8 cellular contexts compared by ENCODE assay signal in the genomic region with DNA sequence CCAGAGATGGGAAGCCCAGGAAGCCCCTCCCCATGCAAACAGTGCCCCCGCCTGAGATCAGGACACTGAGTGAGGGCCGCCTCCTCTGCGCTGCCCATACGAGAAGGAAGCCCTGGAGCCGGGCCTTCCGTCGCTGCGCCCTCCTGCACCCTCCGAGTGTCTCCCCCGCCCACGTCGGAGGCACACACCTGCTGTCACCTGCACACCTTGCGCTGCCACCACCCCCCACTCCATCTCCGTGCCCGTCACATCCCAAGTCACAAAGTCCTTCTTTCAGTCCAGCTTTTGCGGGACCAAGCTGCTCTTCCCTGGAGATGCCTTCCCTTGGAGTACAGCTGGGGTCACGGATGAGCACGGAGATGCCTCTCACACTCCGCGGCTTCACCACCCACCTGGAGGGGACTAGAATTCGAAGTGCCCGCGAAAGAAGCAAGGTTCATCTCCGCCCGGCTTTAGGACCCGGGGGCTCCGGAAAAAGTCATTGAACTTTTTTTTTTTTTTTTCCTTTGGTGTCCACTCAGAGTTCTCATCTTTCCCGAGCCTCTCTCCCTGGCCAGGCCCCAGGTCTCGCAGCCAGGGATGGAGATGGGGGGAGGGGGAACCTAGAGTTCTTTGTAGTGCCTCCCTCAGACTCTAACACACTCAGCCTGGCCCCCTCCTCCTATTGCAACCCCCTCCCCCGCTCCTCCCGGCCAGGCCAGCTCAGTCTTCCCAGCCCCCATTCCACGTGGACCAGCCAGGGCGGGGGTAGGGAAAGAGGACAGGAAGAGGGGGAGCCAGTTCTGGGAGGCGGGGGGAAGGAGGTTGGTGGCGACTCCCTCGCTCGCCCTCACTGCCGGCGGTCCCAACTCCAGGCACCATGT. TPM values are rescaled to one million over a fixed set of nuclear protein-coding genes. Genes with fewer than 3 reads are reported as not detected.
DNase-seq lines count a peak whose midpoint lies in the region; ATAC-seq, FAIRE-seq and TF ChIP-seq lines count a peak whose summit lies in the region.
"Had no signal": no experiment of that assay in that cellular context is flagged by ENCODE, and none has a peak within 500 bp of the region (broad histone marks: within the 10 kb centered on the region; RNA-seq: fewer than 3 reads in every experiment).

Gene FKBP10, plus strand, starts transcription at position 829 of the 863 bp plus-strand sequence. Its CDS starts 31 bp downstream, at position 860.

- no peak for TF ChIP-seq POLR2A in GM12891 (IDR thresholded peaks at IDR 0.05; ENCODE audit: low read depth, low read length)

- H3K4me3 ChIP-seq in LNCaP clone FGC (ENCODE audit: low read depth, low read length): peak within 1 kb of the TSS; percentile 68
- H3K4me3 ChIP-seq in skeletal muscle cell (ENCODE audit: low read depth, low read length): peak within 1 kb of the TSS; percentile 62

- no peak for ATAC-seq in GM18907 (IDR thresholded peaks at IDR 0.05; ENCODE audit: unreplicated experiment)

- DNase-seq in GM12891 (ENCODE audit: insufficient read length, low spot score) (peak; percentile 59), LNCaP clone FGC (ENCODE audit: low read depth) (peak; percentile 39), T-helper 9 cell (peak; percentile 27), iPS-NIHi7 (ENCODE audit: extremely low spot score) (peak; percentile 92), skeletal muscle cell (ENCODE audit: low read depth) (peak; percentile 78)
- DNase-seq in central memory CD4-positive, alpha-beta T cell: peak; percentile 43

- no peak for TF ChIP-seq CTCF in LNCaP clone FGC (IDR thresholded peaks at IDR 0.05; ENCODE audit: control insufficient read depth, extremely low read depth, insufficient read depth)

- FAIRE-seq in GM12891 (lab: Jason Lieb, UNC): no peak
- FAIRE-seq: islet of Langerhans had no signal

TF ChIP-seq in GM12891, 5 proteins besides CTCF, POLR2A, EP300 and RAD21:
- TF ChIP-seq TAF1 (IDR thresholded peaks at IDR 0.05; ENCODE audit: low read depth, low read length): no peak
- no peak for TF ChIP-seq PAX5 (IDR thresholded peaks at IDR 0.05; ENCODE audit: insufficient read depth, low read length, severe bottlenecking)
- no peak for TF ChIP-seq SPI1 (IDR thresholded peaks at IDR 0.05; ENCODE audit: low read depth, low read length)
- no peak for TF ChIP-seq POLR2AphosphoS5 (IDR thresholded peaks at IDR 0.05; ENCODE audit: low read depth, low read length)
- no peak for TF ChIP-seq POU2F2 (IDR thresholded peaks at IDR 0.05; ENCODE audit: low read depth, low read length)

RNA-seq across cellular contexts. Expression of gene FKBP10, which starts in this region (rescaled TPM):
- polyA plus RNA-seq in GM12891 (2012; ENCODE audit: low read depth, missing spikeins): 1.1 TPM

Comparison
In these comparisons a context has a peak if more than half of its experiments do, and no peak if none do; other contexts are left out.
1. DNase-seq: peak in every context shown above with its lines; median percentile 92 in iPS-NIHi7; 78 in skeletal muscle cell; 59 in GM12891; 43 in central memory CD4-positive, alpha-beta T cell; 39 in LNCaP clone FGC; 27 in T-helper 9 cell.